In the genomic region with DNA sequence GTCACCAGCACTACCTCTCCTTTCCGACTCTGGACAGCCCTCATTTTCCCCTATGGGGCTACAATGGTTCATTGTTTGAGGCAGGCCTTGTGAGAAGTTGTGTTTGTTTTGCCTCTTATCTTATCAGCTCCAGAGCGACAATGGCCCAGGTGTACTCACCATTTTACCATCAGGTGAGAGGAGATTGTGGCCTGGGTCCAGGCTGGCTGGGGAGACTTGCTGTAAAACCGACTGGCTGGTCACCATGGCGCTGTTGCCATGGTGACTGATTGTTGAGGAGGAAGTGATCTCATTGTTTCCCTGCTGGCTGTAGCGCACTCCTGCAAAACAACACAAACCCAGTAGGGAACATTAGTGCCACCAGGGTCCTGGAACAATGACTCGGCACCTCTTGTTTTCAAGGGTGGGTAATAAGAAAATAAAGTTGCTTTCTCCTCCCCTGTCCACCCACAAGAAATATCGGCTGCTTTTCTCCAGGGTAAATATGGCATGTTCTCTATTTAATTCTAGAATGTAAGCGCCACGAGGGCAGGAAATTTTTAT, we compare ENCODE assay signal across 8 cellular contexts. TPM values are rescaled to one million over a fixed set of nuclear protein-coding genes. Genes with fewer than 3 reads are reported as not detected.
DNase-seq lines count a peak whose midpoint lies in the region; ATAC-seq and TF ChIP-seq lines count a peak whose summit lies in the region.

No MANE protein-coding gene starts in this region.

- H3K9ac ChIP-seq in iPS-18a (ENCODE audit: low read length) = peak overlapping the region; percentile 37

- no peak overlapping the region for H3K4me3 ChIP-seq in iPS-18a (ENCODE audit: low read length)
- H3K4me3 ChIP-seq in CD4-positive, alpha-beta memory T cell (ENCODE audit: low read length in 2 of 2) = no peak overlapping the region
- no peak overlapping the region for H3K4me3 ChIP-seq in gastroesophageal sphincter

- peaks cover 9% of the 10 kb centered on the region for H3K4me1 ChIP-seq in iPS-18a (ENCODE audit: control insufficient read depth, low read depth, low read length)
- no peaks in the 10 kb centered on the region for H3K4me1 ChIP-seq in CD4-positive, alpha-beta memory T cell (ENCODE audit: insufficient read depth, low read length)
- H3K4me1 ChIP-seq in gastroesophageal sphincter = no peaks in the 10 kb centered on the region

- TF ChIP-seq POLR2A in gastroesophageal sphincter (IDR thresholded peaks at IDR 0.05) = no peak

- CTCF ChIA-PET in CD4-positive, alpha-beta memory T cell (lab: Charles Lee; ENCODE audit: partially characterized antibody) = no interaction called here

- H3K27ac Mint-ChIP-seq in CD4-positive, alpha-beta memory T cell = no peak overlapping the region

- peaks cover 16 to 32% of the 10 kb centered on the region in 2 donors for H3K27me3 Mint-ChIP-seq in CD4-positive, alpha-beta memory T cell

- peak overlapping the region; percentile 68 for H3K27ac ChIP-seq in iPS-18a (ENCODE audit: low read length)
- H3K27ac ChIP-seq in CD4-positive, alpha-beta memory T cell (ENCODE audit: low read depth, low read length) = no peak overlapping the region
- H3K27ac ChIP-seq in gastroesophageal sphincter = no peak overlapping the region

- no peaks in the 10 kb centered on the region for H3K9me3 ChIP-seq in iPS-18a (ENCODE audit: control insufficient read depth, low read depth, low read length)
- no peaks in the 10 kb centered on the region for H3K9me3 ChIP-seq in CD4-positive, alpha-beta memory T cell (ENCODE audit: control insufficient read depth in 1 of 2, low read length in 2 of 2)
- H3K9me3 ChIP-seq in gastroesophageal sphincter = no peaks in the 10 kb centered on the region

- H3K4me1 Mint-ChIP-seq in CD4-positive, alpha-beta memory T cell = peaks cover 0 to 4% (median 0%) of the 10 kb centered on the region in 4 donors

- TF ChIP-seq EP300 in gastroesophageal sphincter (IDR thresholded peaks at IDR 0.05) = no peak

- H3K4me3 Mint-ChIP-seq in CD4-positive, alpha-beta memory T cell = no peak overlapping the region

- WGBS in gastroesophageal sphincter (ENCODE audit: low coverage in 1 of 2), 2 donors = 59 to 86% methylated on average over 4 to 9 of the region's 9 CpGs

- H3K27me3 ChIP-seq in iPS-18a (ENCODE audit: control insufficient read depth, insufficient read depth, low read length) (no peaks in the 10 kb centered on the region), gastroesophageal sphincter (peaks cover 90% of the 10 kb centered on the region)
- peaks cover 3% of the 10 kb centered on the region for H3K27me3 ChIP-seq in CD4-positive, alpha-beta memory T cell (ENCODE audit: insufficient read depth, low read length)

- ATAC-seq in GM18909 (IDR thresholded peaks at IDR 0.05; ENCODE audit: poor library complexity, unreplicated experiment) (no peak), gastroesophageal sphincter (no peak)

- POLR2A ChIA-PET in CD4-positive, alpha-beta memory T cell (lab: Charles Lee; ENCODE audit: partially characterized antibody) = no interaction called here

- H3K36me3 ChIP-seq in iPS-18a (ENCODE audit: control insufficient read depth, low read depth, low read length) (no peaks in the 10 kb centered on the region), gastroesophageal sphincter (no peaks in the 10 kb centered on the region)
- H3K36me3 ChIP-seq in CD4-positive, alpha-beta memory T cell (ENCODE audit: insufficient read depth, low read length) = no peaks in the 10 kb centered on the region

- H3K9me3 Mint-ChIP-seq in CD4-positive, alpha-beta memory T cell = peaks cover 0 to 3% (median 0%) of the 10 kb centered on the region in 8 donors

- no peak for TF ChIP-seq CTCF in gastroesophageal sphincter (IDR thresholded peaks at IDR 0.05)

- peak; percentile 40 for DNase-seq in AG08395 (ENCODE audit: low spot score)
- DNase-seq in HuH-7.5 (ENCODE audit: low spot score) = peak; percentile 33
- DNase-seq in RPMI7951 (ENCODE audit: low read depth) = peak; percentile 59
- no peak for DNase-seq in CD4-positive, alpha-beta memory T cell
- DNase-seq in foreskin melanocyte = no peak

- intact Hi-C loops in CD4-positive, alpha-beta memory T cell (cut with micrococcal nuclease) = no loop called here

- H3K36me3 Mint-ChIP-seq in CD4-positive, alpha-beta memory T cell = no peaks in the 10 kb centered on the region

RNA-seq across cellular contexts. Expression of gene HNF1B, which starts 34.4 kb away (rescaled TPM):
- total RNA-seq in RPMI7951 (2014; rRNA removed; shearing (Covaris generic)) = 0.12 TPM in 1 of 2 replicates, not detected in the other
- not detected for total RNA-seq in CD4-positive, alpha-beta memory T cell
- not detected for polyA plus RNA-seq in CD4-positive, alpha-beta memory T cell
- total RNA-seq in gastroesophageal sphincter = not detected

Comparison
In these comparisons a context has a peak if more than half of its experiments do, and no peak if none do; other contexts are left out.
1. DNase-seq: peak in AG08395 (single experiment), HuH-7.5 (single experiment) and RPMI7951 (single experiment); none in CD4-positive, alpha-beta memory T cell (0 of 5) and foreskin melanocyte (single experiment).